11 cellular contexts compared by ENCODE assay signal in genomic region chr9:136340356-136341041, GRCh38. TPM values are rescaled to one million over a fixed set of nuclear protein-coding genes. Genes with fewer than 3 reads are reported as not detected.
DNase-seq lines count a peak whose midpoint lies in the region; ATAC-seq and TF ChIP-seq lines count a peak whose summit lies in the region.
"Had no signal": no experiment of that assay in that cellular context is flagged by ENCODE, and none has a peak within 500 bp of the region (broad histone marks: within the 10 kb centered on the region; RNA-seq: fewer than 3 reads in every experiment).

No MANE protein-coding gene starts in this region.

- no peaks in the 10 kb centered on the region for H3K9me3 ChIP-seq in right atrium auricular region
- no peaks in the 10 kb centered on the region for H3K9me3 ChIP-seq in HEK293 (ENCODE audit: control insufficient read depth, insufficient read depth, low read depth, low read length)

- POLR2A ChIA-PET in HEK293 (lab: Yijun Ruan, JAX): interaction anchor here (1.2 kb wide), 1 partner anchor 22 kb away, joined by 6 read pairs; no protein-coding TSS in a partner anchor

- H3K4me1 ChIP-seq in right atrium auricular region (peaks cover 0 to 63% of the 10 kb centered on the region in 2 donors), HEK293 (ENCODE audit: control insufficient read depth, insufficient read depth, low read length) (no peaks in the 10 kb centered on the region)

- H3K27me3 ChIP-seq in right atrium auricular region (no peaks in the 10 kb centered on the region), layer of hippocampus (ENCODE audit: control insufficient read depth, insufficient read depth, low read length) (no peaks in the 10 kb centered on the region)

- peaks cover 26% of the 10 kb centered on the region for H3K36me3 ChIP-seq in right atrium auricular region
- peaks cover 0 to 62% of the 10 kb centered on the region in 2 experiments; a peak in 1 of 3 replicates for H3K36me3 ChIP-seq in HEK293 (ENCODE audit: control insufficient read depth in 2 of 2, insufficient read depth in 1 of 2, low read length in 2 of 2)

- H3K4me3 ChIP-seq in right atrium auricular region: no peak overlapping the region
- no peak overlapping the region for H3K4me3 ChIP-seq in HEK293 (ENCODE audit: low read depth, low read length)

- no peak for DNase-seq in right atrium auricular region (ENCODE audit: low spot score)
- no peak for DNase-seq in cardiac septum (ENCODE audit: low spot score)
- no peak for DNase-seq in UCSD-AML1 (lab: John Stamatoyannopoulos, UW; ENCODE audit: unreplicated experiment)
- DNase-seq: CD8-positive, alpha-beta T cell; COR-L47; DND-41; GDM1 had no signal

- intact Hi-C loops in cardiac septum (cut with DNase I): no loop called here

- ATAC-seq in HG03139 (IDR thresholded peaks at IDR 0.05; ENCODE audit: unreplicated experiment): no peak
- ATAC-seq in GM21723 (IDR thresholded peaks at IDR 0.05; ENCODE audit: unreplicated experiment): no peak
- ATAC-seq: CD8-positive, alpha-beta T cell had no signal

- CTCF ChIA-PET in HEK293 (lab: Yijun Ruan, JAX): interaction anchor here (0.6 to 2.2 kb wide), 10 partner anchors 10 to 60 kb away, joined by 3 to 23 read pairs (median 8); partner anchors contain the start of gene DNLZ

- no peak for TF ChIP-seq CTCF in right atrium auricular region (IDR thresholded peaks at IDR 0.05)
- no peak for TF ChIP-seq CTCF in HEK293 (tag by site-specific recombination; IDR thresholded peaks at IDR 0.05)

- H3K27ac ChIP-seq in right atrium auricular region: peak overlapping the region; percentile 89 to 91
- no peak overlapping the region for H3K27ac ChIP-seq in HEK293 (ENCODE audit: extremely low read depth, low read depth, low read length)
- peak overlapping the region; percentile 18 for H3K27ac ChIP-seq in layer of hippocampus (ENCODE audit: low read depth, low read length)

TF ChIP-seq in HEK293, 187 proteins besides CTCF, POLR2A, EP300 and RAD21:
- TF ChIP-seq ZFHX2 (tag by site-specific recombination; conservative IDR thresholded peaks at IDR 0.05) (0 out of 2 replicates have a peak, but pooled peaks have one; percentile 3), TCF7L2 (IDR thresholded peaks at IDR 0.05; ENCODE audit: borderline replicate concordance, low read depth, low read length) (no peak)
TF ChIP-seq in HEK293: peak in this region for 1.

RNA-seq across cellular contexts. Expression of gene GPSM1, which starts 13.2 kb away (rescaled TPM):
- total RNA-seq in right atrium auricular region (10 to 100 TPM; 39.4 to 44.5 TPM), cardiac septum (35.1 TPM)

RNA-seq across cellular contexts. Expression of gene DNLZ, which starts 23.0 kb away (rescaled TPM):
- total RNA-seq in right atrium auricular region: 10 to 100 TPM; 15.4 to 36.6 TPM
- 34.1 TPM for total RNA-seq in cardiac septum

RNA-seq across cellular contexts. Expression of gene CARD9, which starts 33.0 kb away (rescaled TPM):
- 1 to 10 TPM in 1 of 2 donors, under 1 TPM in 1; 0.15 to 1.1 TPM for total RNA-seq in right atrium auricular region
- total RNA-seq in cardiac septum: 0.70 TPM

RNA-seq across cellular contexts. Expression of gene CCDC187, which starts 36.6 kb away (rescaled TPM):
- not detected for total RNA-seq in right atrium auricular region
- 0.03 TPM for total RNA-seq in cardiac septum

RNA-seq across cellular contexts. Expression of gene SNAPC4, which starts 59.5 kb away (rescaled TPM):
- total RNA-seq in right atrium auricular region: 1 to 10 TPM; 2.5 to 4.4 TPM
- total RNA-seq in cardiac septum: 3.9 TPM
